Comparison of ENCODE assay signal across 12 cellular contexts in genomic region chr2:179107179-179107541, GRCh38. TPM values are rescaled to one million over a fixed set of nuclear protein-coding genes. Genes with fewer than 3 reads are reported as not detected.
DNase-seq lines count a peak whose midpoint lies in the region; ATAC-seq and TF ChIP-seq lines count a peak whose summit lies in the region.
"Had no signal": no experiment of that assay in that cellular context is flagged by ENCODE, and none has a peak within 500 bp of the region (broad histone marks: within the 10 kb centered on the region; RNA-seq: fewer than 3 reads in every experiment).

No MANE protein-coding gene starts in this region.

- H3K4me3 Mint-ChIP-seq in natural killer cell treated with Interleukin-12 subunit alpha and Interleukin-12 subunit beta and Interleukin-15 and Interleukin-18, amount 100 ng/mL, for 72 hours, result peak overlapping the region; percentile 71
- no peak overlapping the region for H3K4me3 Mint-ChIP-seq in natural killer cell
- H3K4me3 Mint-ChIP-seq in activated naive CD8-positive, alpha-beta T cell, result no peak overlapping the region
- H3K4me3 Mint-ChIP-seq: dendritic cell treated with granulocyte-macrophage colony-stimulating factor and Interleukin-4, amounts not matched to agents 40 ng/mL and 50 ng/mL, for 4 days had no signal

- no peaks in the 10 kb centered on the region for H3K79me2 ChIP-seq in hepatocyte

- TF ChIP-seq POLR2A in thyroid gland (IDR thresholded peaks at IDR 0.05), result no peak

- no peak for DNase-seq in natural killer cell treated with Interleukin-12 subunit alpha and Interleukin-12 subunit beta and Interleukin-15 and Interleukin-18, amount 100 ng/mL, for 72 hours (ENCODE audit: low spot score)
- DNase-seq in natural killer cell (no peak), hepatocyte (ENCODE audit: low spot score) (no peak), thyroid gland (no peak), DMS79 (lab: John Stamatoyannopoulos, UW) (no peak), GM20000 (ENCODE audit: low spot score) (no peak)
- DNase-seq: activated CD4-positive, alpha-beta T cell treated with anti-CD3 and anti-CD28 coated beads for 1 hour; activated naive CD4-positive, alpha-beta T cell had no signal

- TF ChIP-seq CTCF in natural killer cell (IDR thresholded peaks at IDR 0.05), result no peak
- TF ChIP-seq CTCF in hepatocyte (IDR thresholded peaks at IDR 0.05; ENCODE audit: poor library complexity), result no peak
- no peak for TF ChIP-seq CTCF in thyroid gland (IDR thresholded peaks at IDR 0.05)
- no peak for TF ChIP-seq CTCF in GM20000 (IDR thresholded peaks at IDR 0.05; ENCODE audit: extremely low read depth, missing control alignments)

- peaks cover 10 to 19% of the 10 kb centered on the region in 2 donors for H3K4me1 Mint-ChIP-seq in natural killer cell treated with Interleukin-12 subunit alpha and Interleukin-12 subunit beta and Interleukin-15 and Interleukin-18, amount 100 ng/mL, for 72 hours (ENCODE audit: low read depth in 2 of 2)
- peaks cover 0 to 10% of the 10 kb centered on the region in 2 donors for H3K4me1 Mint-ChIP-seq in natural killer cell
- H3K4me1 Mint-ChIP-seq in activated naive CD8-positive, alpha-beta T cell (ENCODE audit: low read depth), result peaks cover 41% of the 10 kb centered on the region

- H3K9me2 ChIP-seq in hepatocyte (replicated peaks; ENCODE audit: insufficient read depth), result no peaks in the 10 kb centered on the region

- peak overlapping the region; percentile 41 for H3K27ac ChIP-seq in hepatocyte
- H3K27ac ChIP-seq in thyroid gland, result peak overlapping the region in 1 of 3 donors; percentile 4

- peaks cover 7% of the 10 kb centered on the region for H3K36me3 Mint-ChIP-seq in natural killer cell treated with Interleukin-12 subunit alpha and Interleukin-12 subunit beta and Interleukin-15 and Interleukin-18, amount 100 ng/mL, for 72 hours
- H3K36me3 Mint-ChIP-seq in natural killer cell, result no peaks in the 10 kb centered on the region
- no peaks in the 10 kb centered on the region for H3K36me3 Mint-ChIP-seq in activated naive CD8-positive, alpha-beta T cell

- no peaks in the 10 kb centered on the region for H3K27me3 Mint-ChIP-seq in natural killer cell treated with Interleukin-12 subunit alpha and Interleukin-12 subunit beta and Interleukin-15 and Interleukin-18, amount 100 ng/mL, for 72 hours
- H3K27me3 Mint-ChIP-seq in natural killer cell (ENCODE audit: low read depth in 2 of 2), result no peaks in the 10 kb centered on the region
- no peaks in the 10 kb centered on the region for H3K27me3 Mint-ChIP-seq in activated naive CD8-positive, alpha-beta T cell
- H3K27me3 Mint-ChIP-seq: dendritic cell treated with granulocyte-macrophage colony-stimulating factor and Interleukin-4, amounts not matched to agents 40 ng/mL and 50 ng/mL, for 4 days had no signal

- no peak overlapping the region for H3K4me2 ChIP-seq in hepatocyte

- H3K27ac Mint-ChIP-seq in natural killer cell treated with Interleukin-12 subunit alpha and Interleukin-12 subunit beta and Interleukin-15 and Interleukin-18, amount 100 ng/mL, for 72 hours, result peak overlapping the region; percentile 0 to 72
- no peak overlapping the region for H3K27ac Mint-ChIP-seq in natural killer cell
- peak overlapping the region; percentile 56 for H3K27ac Mint-ChIP-seq in activated naive CD8-positive, alpha-beta T cell
- H3K27ac Mint-ChIP-seq: dendritic cell treated with granulocyte-macrophage colony-stimulating factor and Interleukin-4, amounts not matched to agents 40 ng/mL and 50 ng/mL, for 4 days had no signal

- ATAC-seq in natural killer cell treated with Interleukin-12 subunit alpha and Interleukin-12 subunit beta and Interleukin-15 and Interleukin-18, amount 100 ng/mL, for 72 hours, result no peak
- ATAC-seq in natural killer cell (no peak), GM18517 (IDR thresholded peaks at IDR 0.05; ENCODE audit: unreplicated experiment) (no peak)

- H2AFZ ChIP-seq in hepatocyte, result no peak overlapping the region

- no peaks in the 10 kb centered on the region for H4K20me1 ChIP-seq in hepatocyte (ENCODE audit: insufficient read depth, poor library complexity, severe bottlenecking)

- H3K4me1 ChIP-seq in hepatocyte (ENCODE audit: insufficient read depth), result peaks cover 19% of the 10 kb centered on the region
- H3K4me1 ChIP-seq in thyroid gland, result no peaks in the 10 kb centered on the region

- H3K9me3 ChIP-seq in hepatocyte (ENCODE audit: low read depth), result no peaks in the 10 kb centered on the region
- no peaks in the 10 kb centered on the region for H3K9me3 ChIP-seq in thyroid gland

- H3K36me3 ChIP-seq in hepatocyte (replicated peaks; ENCODE audit: insufficient read depth, low read depth) (no peaks in the 10 kb centered on the region), thyroid gland (peaks cover 0 to 15% of the 10 kb centered on the region in 2 donors)

- intact Hi-C loops in natural killer cell (cut with micrococcal nuclease) (no loop called here), thyroid gland (cut with DNase I) (no loop called here)

- no peaks in the 10 kb centered on the region for H3K9me3 Mint-ChIP-seq in natural killer cell treated with Interleukin-12 subunit alpha and Interleukin-12 subunit beta and Interleukin-15 and Interleukin-18, amount 100 ng/mL, for 72 hours
- no peaks in the 10 kb centered on the region for H3K9me3 Mint-ChIP-seq in natural killer cell
- H3K9me3 Mint-ChIP-seq in activated naive CD8-positive, alpha-beta T cell (ENCODE audit: low read depth), result no peaks in the 10 kb centered on the region
- H3K9me3 Mint-ChIP-seq: dendritic cell treated with granulocyte-macrophage colony-stimulating factor and Interleukin-4, amounts not matched to agents 40 ng/mL and 50 ng/mL, for 4 days had no signal

- no peaks in the 10 kb centered on the region for H3K27me3 ChIP-seq in hepatocyte
- no peaks in the 10 kb centered on the region for H3K27me3 ChIP-seq in thyroid gland

- H3K4me3 ChIP-seq in hepatocyte (no peak overlapping the region), thyroid gland (replicated peaks in 1 of 3) (no peak overlapping the region)

RNA-seq across cellular contexts. Expression of gene CCDC141, which starts 57.2 kb away (rescaled TPM):
- 1 to 10 TPM in 1 of 2 donors, under 1 TPM in 1; 0.24 to 1.2 TPM for total RNA-seq in natural killer cell treated with Interleukin-12 subunit alpha and Interleukin-12 subunit beta and Interleukin-15 and Interleukin-18, amount 100 ng/mL, for 72 hours
- 1 to 10 TPM; 2.0 to 3.1 (median 2.0) TPM for total RNA-seq in natural killer cell
- total RNA-seq in hepatocyte, result 5.0 and 7.2 TPM in 2 replicates
- polyA plus RNA-seq in hepatocyte, result 3.0 and 3.8 TPM in 2 replicates
- total RNA-seq in thyroid gland, result 1 to 10 TPM; 4.3 to 8.1 (median 6.1) TPM
- total RNA-seq: HT1080 had no signal

Comparison
In these comparisons a context has a peak if more than half of its experiments do, and no peak if none do; other contexts are left out.
1. H3K27ac Mint-ChIP-seq: peak in natural killer cell treated with Interleukin-12 subunit alpha and Interleukin-12 subunit beta and Interleukin-15 and Interleukin-18, amount 100 ng/mL, for 72 hours (2 of 2) and activated naive CD8-positive, alpha-beta T cell (single experiment); none in natural killer cell (0 of 2).